ENCODE assay signal across 7 cellular contexts in genomic region chr19:1489463-1489971, GRCh38. TPM values are rescaled to one million over a fixed set of nuclear protein-coding genes. Genes with fewer than 3 reads are reported as not detected.
A peak's percentile ranks its signal among the peaks of the same experiment; 100 is the strongest.
DNase-seq lines count a peak whose midpoint lies in the region; ATAC-seq, FAIRE-seq and TF ChIP-seq lines count a peak whose summit lies in the region.

No MANE protein-coding gene starts in this region.

- H3K4me1 ChIP-seq in HUES64 (ENCODE audit: insufficient read depth, low read length), result 0 out of 2 replicates have a peak, but pooled peaks cover 3% of the 10 kb centered on the region

- peak overlapping the region; percentile 68 for H3K9ac ChIP-seq in HUES64 (ENCODE audit: low read depth, low read length)

- H3K9me3 Mint-ChIP-seq in activated naive CD8-positive, alpha-beta T cell treated with anti-CD3 and anti-CD28 coated beads for 36 hours, result no peaks in the 10 kb centered on the region
- no peaks in the 10 kb centered on the region for H3K9me3 Mint-ChIP-seq in immature natural killer cell
- no peaks in the 10 kb centered on the region for H3K9me3 Mint-ChIP-seq in stimulated activated naive CD8-positive, alpha-beta T cell treated with anti-CD3 and anti-CD28 coated beads, Interleukin-15, amount 100 ng/mL, for 72 hours

- no peaks in the 10 kb centered on the region for H3K36me3 Mint-ChIP-seq in activated naive CD8-positive, alpha-beta T cell treated with anti-CD3 and anti-CD28 coated beads for 36 hours
- no peaks in the 10 kb centered on the region for H3K36me3 Mint-ChIP-seq in immature natural killer cell

- H3K27ac ChIP-seq in HUES64 (ENCODE audit: low read depth, low read length), result no peak overlapping the region

- no peak for DNase-seq in activated naive CD8-positive, alpha-beta T cell treated with anti-CD3 and anti-CD28 coated beads for 36 hours
- DNase-seq in immature natural killer cell (peak in 1 of 3 donors; percentile 17), H54 (ENCODE audit: insufficient read length, low spot score) (no peak), NCI-H2227 treated with DMSO at 0.1 percent for 48 hours (lab: John Stamatoyannopoulos, UW) (no peak)
- peak in 1 of 2 donors; percentile 37 for DNase-seq in stimulated activated naive CD8-positive, alpha-beta T cell treated with anti-CD3 and anti-CD28 coated beads, Interleukin-15, amount 100 ng/mL, for 72 hours

- H3K9me3 ChIP-seq in HUES64 (ENCODE audit: insufficient read depth, low read depth, low read length), result no peaks in the 10 kb centered on the region

- ATAC-seq in stimulated activated naive CD8-positive, alpha-beta T cell treated with anti-CD3 and anti-CD28 coated beads, Interleukin-15, amount 100 ng/mL, for 72 hours, result no peak
- ATAC-seq in HG03280 (IDR thresholded peaks at IDR 0.05; ENCODE audit: unreplicated experiment), result no peak

- H3K4me1 Mint-ChIP-seq in activated naive CD8-positive, alpha-beta T cell treated with anti-CD3 and anti-CD28 coated beads for 36 hours, result peaks cover 9% of the 10 kb centered on the region
- peaks cover 12 to 14% of the 10 kb centered on the region in 2 donors for H3K4me1 Mint-ChIP-seq in immature natural killer cell
- peaks cover 31% of the 10 kb centered on the region for H3K4me1 Mint-ChIP-seq in stimulated activated naive CD8-positive, alpha-beta T cell treated with anti-CD3 and anti-CD28 coated beads, Interleukin-15, amount 100 ng/mL, for 72 hours

- peaks cover 4% of the 10 kb centered on the region for H3K27me3 Mint-ChIP-seq in activated naive CD8-positive, alpha-beta T cell treated with anti-CD3 and anti-CD28 coated beads for 36 hours
- peaks cover 6 to 9% (median 6%) of the 10 kb centered on the region in 3 donors for H3K27me3 Mint-ChIP-seq in immature natural killer cell (ENCODE audit: low read depth in 3 of 3)
- peaks cover 16% of the 10 kb centered on the region for H3K27me3 Mint-ChIP-seq in stimulated activated naive CD8-positive, alpha-beta T cell treated with anti-CD3 and anti-CD28 coated beads, Interleukin-15, amount 100 ng/mL, for 72 hours

- H3K27ac Mint-ChIP-seq in activated naive CD8-positive, alpha-beta T cell treated with anti-CD3 and anti-CD28 coated beads for 36 hours, result no peak overlapping the region
- peak overlapping the region in 2 of 6 donors; percentile 30 to 62 for H3K27ac Mint-ChIP-seq in immature natural killer cell
- H3K27ac Mint-ChIP-seq in stimulated activated naive CD8-positive, alpha-beta T cell treated with anti-CD3 and anti-CD28 coated beads, Interleukin-15, amount 100 ng/mL, for 72 hours, result peak overlapping the region in 1 of 2 donors; percentile 76

- H3K4me3 ChIP-seq in HUES64 (ENCODE audit: low read length), result peak overlapping the region; percentile 82

- no peak for TF ChIP-seq POLR2A in H54 (IDR thresholded peaks at IDR 0.05; ENCODE audit: low read depth, low read length)

- H3K27me3 ChIP-seq in HUES64 (ENCODE audit: insufficient read depth, low read length), result peaks cover 30% of the 10 kb centered on the region

- WGBS in HUES64, result 56% methylated on average over 22 of the region's 22 CpGs

- FAIRE-seq in H54 (lab: Jason Lieb, UNC), result no peak

- H3K4me3 Mint-ChIP-seq in activated naive CD8-positive, alpha-beta T cell treated with anti-CD3 and anti-CD28 coated beads for 36 hours, result peak overlapping the region; percentile 63
- H3K4me3 Mint-ChIP-seq in immature natural killer cell, result peak overlapping the region; percentile 48 to 68 (median 60)
- peak overlapping the region; percentile 82 to 84 for H3K4me3 Mint-ChIP-seq in stimulated activated naive CD8-positive, alpha-beta T cell treated with anti-CD3 and anti-CD28 coated beads, Interleukin-15, amount 100 ng/mL, for 72 hours

- H3K36me3 ChIP-seq in HUES64 (ENCODE audit: insufficient read depth, low read length), result no peaks in the 10 kb centered on the region

RNA-seq across cellular contexts. Expression of gene PCSK4, which starts 0.6 kb away (rescaled TPM):
- polyA plus RNA-seq in HUES64 (2013, experiment 1 of 2), result 2.5 TPM
- polyA plus RNA-seq in HUES64 (2013, experiment 2 of 2), result 5.3 TPM
- 1 to 10 TPM; 1.5 to 1.7 TPM for total RNA-seq in activated naive CD8-positive, alpha-beta T cell treated with anti-CD3 and anti-CD28 coated beads for 36 hours
- polyA plus RNA-seq in immature natural killer cell, result under 1 TPM in 2 of 3 donors, not detected in 1; 0.25 to 0.33 TPM

RNA-seq across cellular contexts. Expression of gene REEP6, which starts 1.5 kb away (rescaled TPM):
- polyA plus RNA-seq in HUES64 (2013, experiment 1 of 2), result 5.8 TPM
- polyA plus RNA-seq in HUES64 (2013, experiment 2 of 2), result 8.1 TPM
- 1 to 10 TPM; 1.3 to 1.8 TPM for total RNA-seq in activated naive CD8-positive, alpha-beta T cell treated with anti-CD3 and anti-CD28 coated beads for 36 hours
- polyA plus RNA-seq in immature natural killer cell, result 1 to 10 TPM; 4.0 to 7.1 (median 6.4) TPM

RNA-seq across cellular contexts. Expression of gene C19orf25, which starts 10.5 kb away (rescaled TPM):
- polyA plus RNA-seq in HUES64 (2013, experiment 1 of 2), result 31.0 TPM
- polyA plus RNA-seq in HUES64 (2013, experiment 2 of 2), result 31.1 TPM
- total RNA-seq in activated naive CD8-positive, alpha-beta T cell treated with anti-CD3 and anti-CD28 coated beads for 36 hours, result 10 to 100 TPM; 27.0 to 28.7 TPM
- 10 to 100 TPM; 57.4 to 61.6 (median 61.2) TPM for polyA plus RNA-seq in immature natural killer cell

RNA-seq across cellular contexts. Expression of gene ADAMTSL5, which starts 23.3 kb away (rescaled TPM):
- 0.25 TPM for polyA plus RNA-seq in HUES64 (2013, experiment 1 of 2)
- polyA plus RNA-seq in HUES64 (2013, experiment 2 of 2), result 0.13 TPM
- 1 to 10 TPM; 1.1 to 1.5 TPM for total RNA-seq in activated naive CD8-positive, alpha-beta T cell treated with anti-CD3 and anti-CD28 coated beads for 36 hours
- under 1 TPM in 1 of 3 donors, not detected in 2; 0.43 TPM for polyA plus RNA-seq in immature natural killer cell

RNA-seq across cellular contexts. Expression of gene PLK5, which starts 34.4 kb away (rescaled TPM):
- 0.10 TPM for polyA plus RNA-seq in HUES64 (2013, experiment 1 of 2)
- not detected for polyA plus RNA-seq in HUES64 (2013, experiment 2 of 2)
- total RNA-seq in activated naive CD8-positive, alpha-beta T cell treated with anti-CD3 and anti-CD28 coated beads for 36 hours, result not detected
- polyA plus RNA-seq in immature natural killer cell, result not detected
